Comparison of ENCODE assay signal across 24 cellular contexts in the genomic region with DNA sequence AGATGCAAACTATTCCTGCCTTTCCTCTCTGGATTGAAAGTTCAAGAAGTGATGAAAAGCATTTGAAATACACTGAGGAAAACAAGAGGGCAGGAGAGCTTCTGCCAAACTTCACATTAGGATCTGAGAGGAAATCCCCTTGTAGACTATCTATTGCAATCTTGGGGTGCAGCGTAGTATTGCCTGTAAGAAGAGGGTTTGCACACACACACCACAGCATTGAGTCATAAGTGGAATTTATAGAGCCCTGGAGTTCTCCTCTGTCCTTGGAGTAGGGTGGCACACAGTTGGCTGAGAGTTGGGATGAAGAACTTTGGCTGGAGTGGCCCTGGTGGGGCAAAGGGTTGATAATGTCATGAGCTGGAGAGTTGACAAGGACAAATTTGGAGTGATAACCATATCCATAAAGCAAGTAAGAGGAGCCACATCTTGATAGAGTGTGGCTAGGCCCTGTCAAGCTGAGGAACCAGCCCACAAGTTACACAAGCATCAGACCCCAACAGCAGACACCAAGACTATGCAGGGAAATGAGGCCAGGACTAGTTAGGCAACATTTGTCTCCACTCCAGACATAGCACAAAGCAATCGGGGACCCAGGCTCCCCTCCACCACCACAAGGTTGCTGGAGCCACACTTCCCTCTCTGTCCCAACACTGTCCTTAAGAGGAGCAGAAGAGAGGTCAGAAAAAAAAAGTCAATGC.
"Had no signal": no experiment of that assay in that cellular context is flagged by ENCODE, and none has a peak within 500 bp of the region (broad histone marks: within the 10 kb centered on the region; RNA-seq: fewer than 3 reads in every experiment).

No MANE protein-coding gene starts in this region.

- H3K4me3 ChIP-seq: colonic mucosa, gastrocnemius medialis, lower lobe of right lung, neural progenitor cell, right atrium auricular region, sigmoid colon, spleen, suprapubic skin, thyroid gland had no signal

- H3K27me3 ChIP-seq: colonic mucosa, gastrocnemius medialis, neural progenitor cell, right atrium auricular region, sigmoid colon, spleen, suprapubic skin, thyroid gland had no signal

- H3K36me3 ChIP-seq: colonic mucosa, gastrocnemius medialis, lower lobe of right lung, neural progenitor cell, right atrium auricular region, sigmoid colon, spleen, suprapubic skin, thyroid gland had no signal

- DNase-seq: colonic mucosa; effector CD8-positive, alpha-beta T cell; endodermal cell; foreskin fibroblast; gastrocnemius medialis; head of caudate nucleus; left ventricle myocardium superior; lower lobe of right lung; sigmoid colon; spleen; stimulated activated CD4-positive, alpha-beta T cell treated with anti-CD3 and anti-CD28 coated beads, Interleukin-4, amount 100 ng/mL, for 4 hours; stimulated activated naive CD4-positive, alpha-beta T cell; stimulated activated naive CD8-positive, alpha-beta T cell treated with anti-CD3 and anti-CD28 coated beads, Interleukin-15, amount 100 ng/mL, for 72 hours; thyroid gland; trophoblast cell had no signal

- H3K4me3 Mint-ChIP-seq: dendritic cell treated with granulocyte-macrophage colony-stimulating factor and Interleukin-4, amounts not matched to agents 40 ng/mL and 50 ng/mL, for 4 days; endodermal cell; nephron; neural progenitor cell; stimulated activated naive CD8-positive, alpha-beta T cell treated with anti-CD3 and anti-CD28 coated beads, Interleukin-15, amount 100 ng/mL, for 72 hours had no signal

- H3K27ac ChIP-seq: colonic mucosa, epithelial cell of prostate, gastrocnemius medialis, lower lobe of right lung, neural progenitor cell, parathyroid adenoma, right atrium auricular region, sigmoid colon, spleen, suprapubic skin, thyroid gland had no signal

- H3K36me3 Mint-ChIP-seq: neural progenitor cell had no signal

- H3K27me3 Mint-ChIP-seq: dendritic cell treated with granulocyte-macrophage colony-stimulating factor and Interleukin-4, amounts not matched to agents 40 ng/mL and 50 ng/mL, for 4 days; progenitor cell of endocrine pancreas; stimulated activated naive CD8-positive, alpha-beta T cell treated with anti-CD3 and anti-CD28 coated beads, Interleukin-15, amount 100 ng/mL, for 72 hours had no signal

- H3K4me1 Mint-ChIP-seq: neural progenitor cell; stimulated activated naive CD8-positive, alpha-beta T cell treated with anti-CD3 and anti-CD28 coated beads, Interleukin-15, amount 100 ng/mL, for 72 hours had no signal

- H3K9me3 ChIP-seq: colonic mucosa, gastrocnemius medialis, lower lobe of right lung, right atrium auricular region, sigmoid colon, spleen, suprapubic skin, thyroid gland had no signal

- ATAC-seq: esophagus mucosa; gastrocnemius medialis; left ventricle myocardium superior; stimulated activated naive CD8-positive, alpha-beta T cell treated with anti-CD3 and anti-CD28 coated beads, Interleukin-15, amount 100 ng/mL, for 72 hours had no signal

- H3K4me1 ChIP-seq: colonic mucosa, gastrocnemius medialis, lower lobe of right lung, parathyroid adenoma, right atrium auricular region, sigmoid colon, spleen had no signal

- H3K9me3 Mint-ChIP-seq: stimulated activated naive CD8-positive, alpha-beta T cell treated with anti-CD3 and anti-CD28 coated beads, Interleukin-15, amount 100 ng/mL, for 72 hours had no signal

- H3K27ac Mint-ChIP-seq: dendritic cell treated with granulocyte-macrophage colony-stimulating factor and Interleukin-4, amounts not matched to agents 40 ng/mL and 50 ng/mL, for 4 days; endodermal cell; nephron; neural progenitor cell; progenitor cell of endocrine pancreas; stimulated activated naive CD8-positive, alpha-beta T cell treated with anti-CD3 and anti-CD28 coated beads, Interleukin-15, amount 100 ng/mL, for 72 hours had no signal
